8 cellular contexts compared by ENCODE assay signal in the genomic region with DNA sequence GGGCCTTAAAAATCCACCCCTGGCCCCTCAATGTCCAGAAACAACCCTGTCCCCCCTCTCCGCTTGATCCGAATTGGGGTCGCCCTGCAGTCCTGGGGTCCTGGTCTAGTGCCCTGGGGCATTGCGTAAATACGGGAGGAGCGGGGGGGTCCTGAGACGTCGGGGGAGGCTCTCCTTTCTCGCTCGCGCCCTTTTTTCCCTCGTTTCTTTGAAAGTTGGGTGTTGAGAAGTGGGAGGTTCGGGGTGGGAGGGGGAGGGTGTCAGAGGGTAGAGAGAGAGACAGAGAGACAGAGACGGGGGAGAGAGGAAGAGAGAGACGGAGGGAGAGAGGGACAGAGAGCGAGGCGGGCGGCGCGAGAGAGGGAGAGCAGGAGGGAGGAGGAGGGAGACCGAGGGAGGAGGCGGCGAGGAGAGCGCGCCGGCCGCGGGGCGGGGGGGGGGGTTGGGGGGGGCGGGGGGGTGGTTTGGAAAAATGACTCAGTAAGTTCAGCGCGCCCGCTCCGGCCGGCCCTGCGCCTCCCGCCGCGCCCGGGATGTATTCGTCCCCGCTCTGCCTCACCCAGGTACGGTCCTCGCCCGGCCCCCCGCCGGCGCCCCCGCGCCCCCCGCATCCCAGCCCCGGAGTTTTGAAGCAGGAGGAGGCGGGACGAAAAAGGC. TPM values are rescaled to one million over a fixed set of nuclear protein-coding genes. Genes with fewer than 3 reads are reported as not detected.
DNase-seq lines count a peak whose midpoint lies in the region; TF ChIP-seq lines count a peak whose summit lies in the region.

A gene (plus strand): TSS at position 480 of the 657 bp plus-strand sequence. CDS start 54 bp downstream, at position 534.

- peaks cover 0 to 6% of the 10 kb centered on the region in 2 donors for H3K36me3 ChIP-seq in muscle layer of duodenum (ENCODE audit: control insufficient read depth in 1 of 2, insufficient read depth in 2 of 2, low read length in 2 of 2)
- no peaks in the 10 kb centered on the region for H3K36me3 ChIP-seq in tibial artery
- no peaks in the 10 kb centered on the region for H3K36me3 ChIP-seq in OCI-LY7 (ENCODE audit: insufficient read depth, low read length)

- H3K4me1 ChIP-seq in muscle layer of duodenum (ENCODE audit: control insufficient read depth in 1 of 2, insufficient read depth in 2 of 2, low read length in 2 of 2): peaks cover 10 to 49% of the 10 kb centered on the region in 2 donors
- peaks cover 3 to 76% (median 56%) of the 10 kb centered on the region in 4 donors for H3K4me1 ChIP-seq in tibial artery
- H3K4me1 ChIP-seq in OCI-LY7 (ENCODE audit: insufficient read depth, low read length, poor library complexity, severe bottlenecking): no peaks in the 10 kb centered on the region

- TF ChIP-seq CTCF in tibial artery (IDR thresholded peaks at IDR 0.05) (no peak), OCI-LY7 (conservative IDR thresholded peaks at IDR 0.05; ENCODE audit: low read length) (no peak)

- H3K79me2 ChIP-seq in OCI-LY7 (ENCODE audit: insufficient read depth, low read depth, low read length): no peaks in the 10 kb centered on the region

- BruUV-seq in OCI-LY7 (replicated peaks; lab: Mats Ljungman, UMichigan): no TSS peak

- H2AFZ ChIP-seq in OCI-LY7 (ENCODE audit: low read length): no peak within 1 kb of the TSS

- intact Hi-C loops in tibial artery (cut with DNase I; ENCODE audit: low total_unique reads) (loop anchor here (5.0 kb wide), 1 partner anchor 36 kb away; no protein-coding TSS in a partner anchor), OCI-LY7 (cut with micrococcal nuclease; ENCODE audit: unreplicated experiment) (no loop called here)

- H3K9me3 ChIP-seq in muscle layer of duodenum (ENCODE audit: control insufficient read depth in 1 of 2, low read length in 2 of 2): no peaks in the 10 kb centered on the region
- no peaks in the 10 kb centered on the region for H3K9me3 ChIP-seq in tibial artery
- H3K9me3 ChIP-seq in OCI-LY7 (ENCODE audit: low read length): no peaks in the 10 kb centered on the region

- H3K4me3 ChIP-seq in muscle layer of duodenum (ENCODE audit: low read depth in 1 of 2, low read length in 2 of 2) (peak within 1 kb of the TSS; percentile 65 to 87), tibial artery (peak within 1 kb of the TSS; percentile 98), OCI-LY7 (ENCODE audit: low read depth, low read length, poor library complexity, severe bottlenecking) (no peak within 1 kb of the TSS)

- no peak within 1 kb of the TSS for H3K4me2 ChIP-seq in OCI-LY7 (ENCODE audit: low read length)

- H4K20me1 ChIP-seq in OCI-LY7 (ENCODE audit: insufficient read depth, low read length): no peaks in the 10 kb centered on the region

- CTCF ChIA-PET in OCI-LY7 (lab: Charles Lee; ENCODE audit: unreplicated experiment): no interaction called here

- H3K27ac ChIP-seq in muscle layer of duodenum (ENCODE audit: low read length) (peak within 1 kb of the TSS; percentile 90), tibial artery (peak within 1 kb of the TSS; percentile 99 to 100), OCI-LY7 (ENCODE audit: low read depth, low read length, poor library complexity, severe bottlenecking) (no peak within 1 kb of the TSS)

- no peaks in the 10 kb centered on the region for H3K9me2 ChIP-seq in OCI-LY7 (ENCODE audit: insufficient read depth, low read length)

- H3K27me3 ChIP-seq in muscle layer of duodenum (ENCODE audit: low read depth, low read length) (no peaks in the 10 kb centered on the region), tibial artery (no peaks in the 10 kb centered on the region)

- POLR2A ChIA-PET in OCI-LY7 (lab: Charles Lee): no interaction called here

- DNase-seq in NCI-H524 (lab: John Stamatoyannopoulos, UW) (peak; percentile 64), NCI-H524 treated with DMSO at 0.1 percent for 48 hours (lab: John Stamatoyannopoulos, UW) (no peak), NCI-H446 treated with DMSO at 0.1 percent for 48 hours (lab: John Stamatoyannopoulos, UW) (peak; percentile 56), activated T-cell treated with anti-CD3 and anti-CD28 coated beads for 48 hours (ENCODE audit: low read depth) (peak; percentile 34), fibroblast of gingiva (ENCODE audit: low read depth) (peak; percentile 95), tibial artery (peak; percentile 84 to 93), OCI-LY7 (ENCODE audit: low spot score) (no peak)

RNA-seq across cellular contexts. Expression of the gene that starts here (rescaled TPM):
- total RNA-seq in OCI-LY7 (2014; rRNA removed; shearing (Covaris generic)): 1.0 and 1.7 TPM in 2 replicates
- total RNA-seq in OCI-LY7 (2022): 1.5 and 1.8 TPM in 2 replicates

Comparison
In these comparisons a context has a peak if more than half of its experiments do, and no peak if none do; other contexts are left out.
1. DNase-seq: peak in NCI-H524 (2 of 2), NCI-H446 treated with DMSO at 0.1 percent for 48 hours (single experiment), activated T-cell treated with anti-CD3 and anti-CD28 coated beads for 48 hours (single experiment), fibroblast of gingiva (single experiment) and tibial artery (2 of 2); none in NCI-H524 treated with DMSO at 0.1 percent for 48 hours (single experiment) and OCI-LY7 (single experiment).